Comparison of ENCODE assay signal across 8 cellular contexts in genomic region chr15:81001180-81002003, GRCh38. TPM values are rescaled to one million over a fixed set of nuclear protein-coding genes. Genes with fewer than 3 reads are reported as not detected.
DNase-seq lines count a peak whose midpoint lies in the region; ATAC-seq and TF ChIP-seq lines count a peak whose summit lies in the region.

No MANE protein-coding gene starts in this region.

- DNase-seq in EL (peak; percentile 60), HPDE6-E6E7 (ENCODE audit: extremely low spot score) (peak; percentile 35), UCSD-AML1 (lab: John Stamatoyannopoulos, UW; ENCODE audit: unreplicated experiment) (peak; percentile 43), caudate nucleus (lab: John Stamatoyannopoulos, UW) (peak in 19 of 61 donors; percentile 14 to 71 (median 55)), kidney epithelial cell (ENCODE audit: low read depth) (no peak), mucosa of gallbladder (ENCODE audit: low spot score) (no peak)
- peak; percentile 50 to 52 for DNase-seq in stimulated activated CD4-positive, alpha-beta T cell treated with anti-CD3 and anti-CD28 coated beads, Interleukin-2, amount 100 ng/mL, for 24 hours

- TF ChIP-seq CTCF in kidney epithelial cell (IDR thresholded peaks at IDR 0.05; ENCODE audit: insufficient read depth, low read length, poor library complexity, severe bottlenecking): no peak

- peak overlapping the region; percentile 94 for H3K4me3 ChIP-seq in kidney epithelial cell (ENCODE audit: low read depth, low read length)

- ATAC-seq in GM21381 (IDR thresholded peaks at IDR 0.05; ENCODE audit: unreplicated experiment): peak; percentile 35

- H3K36me3 ChIP-seq in kidney epithelial cell (ENCODE audit: control insufficient read depth, insufficient read depth, low read length): peaks cover 1% of the 10 kb centered on the region

- H3K27me3 ChIP-seq in kidney epithelial cell (ENCODE audit: control insufficient read depth, insufficient read depth, low read length): no peaks in the 10 kb centered on the region

- H3K27ac ChIP-seq in caudate nucleus (ENCODE audit: low read depth, low read length): peak overlapping the region; percentile 94

RNA-seq across cellular contexts. Expression of gene TLNRD1, which starts 0.7 kb away (rescaled TPM):
- 34.2 and 39.8 TPM in 2 replicates for total RNA-seq in kidney epithelial cell
- 26.0 TPM for total RNA-seq in mucosa of gallbladder

RNA-seq across cellular contexts. Expression of gene MESD, which starts 11.8 kb away (rescaled TPM):
- 24.7 and 25.9 TPM in 2 replicates for total RNA-seq in kidney epithelial cell
- 30.7 TPM for total RNA-seq in mucosa of gallbladder

Comparison
In these comparisons a context has a peak if more than half of its experiments do, and no peak if none do; other contexts are left out.
1. DNase-seq: peak in EL (single experiment), HPDE6-E6E7 (single experiment), UCSD-AML1 (single experiment) and stimulated activated CD4-positive, alpha-beta T cell treated with anti-CD3 and anti-CD28 coated beads, Interleukin-2, amount 100 ng/mL, for 24 hours (2 of 2); none in kidney epithelial cell (single experiment) and mucosa of gallbladder (single experiment).